ENCODE assay signal across 8 cellular contexts in the genomic region with DNA sequence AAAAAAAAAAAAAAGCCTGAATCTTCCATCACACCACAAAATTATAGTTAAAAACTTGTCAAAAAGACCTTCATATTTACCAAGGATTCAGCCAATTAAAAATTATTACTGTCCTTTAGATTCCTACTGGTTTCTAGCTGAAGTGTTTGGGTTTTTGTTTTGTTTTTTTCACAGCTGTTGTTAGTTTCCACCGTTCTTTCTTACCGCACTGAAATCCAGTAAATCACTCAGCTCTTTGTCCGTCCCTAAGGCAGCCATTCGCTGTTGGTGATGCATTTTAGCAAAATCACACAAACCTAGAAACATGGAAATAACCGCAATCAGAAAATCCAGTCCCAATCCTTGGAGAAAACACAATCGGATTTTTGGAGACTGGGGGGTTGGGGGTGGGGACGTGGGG. TPM values are rescaled to one million over a fixed set of nuclear protein-coding genes. Genes with fewer than 3 reads are reported as not detected.
DNase-seq lines count a peak whose midpoint lies in the region; ATAC-seq, FAIRE-seq and TF ChIP-seq lines count a peak whose summit lies in the region.

No MANE protein-coding gene starts in this region.

- H3K9me3 Mint-ChIP-seq in nephron, result no peaks in the 10 kb centered on the region

- DNase-seq in G401 (ENCODE audit: low spot score) (peak; percentile 54), NCI-H526 (lab: John Stamatoyannopoulos, UW) (peak; percentile 45 to 49), dermis microvascular lymphatic vessel endothelial cell (ENCODE audit: low read depth in 2 of 2) (peak; percentile 70 to 80), mucosa of gallbladder (ENCODE audit: low spot score) (no peak), D721Med (ENCODE audit: insufficient read length, low spot score) (no peak)

- ATAC-seq in HG03442 (IDR thresholded peaks at IDR 0.05; ENCODE audit: unreplicated experiment) (no peak), GM19463 (IDR thresholded peaks at IDR 0.05; ENCODE audit: unreplicated experiment) (no peak)

- in situ Hi-C loops in G401 (cut with HindIII; ENCODE audit: low sequenced_read_pairs), result no loop called here

- H3K4me1 Mint-ChIP-seq in nephron, result peaks cover 43% of the 10 kb centered on the region

- H3K27me3 Mint-ChIP-seq in nephron (ENCODE audit: low read depth), result no peaks in the 10 kb centered on the region

- peaks cover 8% of the 10 kb centered on the region for H3K36me3 Mint-ChIP-seq in nephron (ENCODE audit: low read depth)

- peak overlapping the region; percentile 79 to 90 (median 89) for H3K4me3 Mint-ChIP-seq in nephron

- TF ChIP-seq CTCF in nephron (IDR thresholded peaks at IDR 0.05; ENCODE audit: unreplicated experiment in 3 of 3) (no peak), D721Med (IDR thresholded peaks at IDR 0.05; ENCODE audit: insufficient read depth, missing control alignments) (no peak)

- FAIRE-seq in D721Med (lab: Jason Lieb, UNC), result no peak

- H3K27ac Mint-ChIP-seq in nephron, result peak overlapping the region; percentile 81 to 89 (median 85)

RNA-seq across cellular contexts. Expression of gene TCF4, which starts 1.2 kb away (rescaled TPM):
- 1.8 and 6.8 TPM in 2 replicates for total RNA-seq in G401 (2014; rRNA removed; shearing (Covaris generic))
- total RNA-seq in dermis microvascular lymphatic vessel endothelial cell, result 424 and 459 TPM in 2 replicates
- total RNA-seq in mucosa of gallbladder, result 44.5 TPM

Comparison
In these comparisons a context has a peak if more than half of its experiments do, and no peak if none do; other contexts are left out.
1. DNase-seq: peak in G401 (single experiment), NCI-H526 (2 of 2) and dermis microvascular lymphatic vessel endothelial cell (2 of 2); none in mucosa of gallbladder (single experiment) and D721Med (single experiment).